ENCODE assay signal across 8 cellular contexts in genomic region chr19:54189668-54190502, GRCh38. TPM values are rescaled to one million over a fixed set of nuclear protein-coding genes. Genes with fewer than 3 reads are reported as not detected.
DNase-seq lines count a peak whose midpoint lies in the region; ATAC-seq and TF ChIP-seq lines count a peak whose summit lies in the region.

No MANE protein-coding gene starts in this region.

- H3K9me3 ChIP-seq in left lung: no peaks in the 10 kb centered on the region

- DNase-seq in CD1c-positive myeloid dendritic cell (ENCODE audit: extremely low spot score) (peak; percentile 100), NCI-H774 (lab: John Stamatoyannopoulos, UW) (peak; percentile 100), dermis blood vessel endothelial cell (peak; percentile 100), left lung (peak; percentile 99 to 100)
- peak; percentile 100 for DNase-seq in activated CD4-positive, alpha-beta T cell treated with anti-CD3 and anti-CD28 coated beads, Interleukin-2, amount 50 U/mL, for 48 hours
- DNase-seq in stimulated activated CD4-positive, alpha-beta T cell treated with anti-CD3 and anti-CD28 coated beads, Interleukin-2, amount 100 ng/mL, for 4 hours (ENCODE audit: low read depth): peak; percentile 100

- H3K27me3 ChIP-seq in left lung: no peaks in the 10 kb centered on the region

- peak overlapping the region; percentile 99 for H3K27ac ChIP-seq in left lung

- intact Hi-C loops in left lung (cut with DNase I): no loop called here

- TF ChIP-seq CTCF in left lung (IDR thresholded peaks at IDR 0.05): no peak

- H3K4me1 ChIP-seq in left lung: peaks cover 11 to 38% of the 10 kb centered on the region in 2 donors

- H3K36me3 ChIP-seq in left lung: peaks cover 0 to 44% of the 10 kb centered on the region in 2 donors

- peak; percentile 42 for ATAC-seq in GM19438 (IDR thresholded peaks at IDR 0.05; ENCODE audit: low read depth, unreplicated experiment)
- ATAC-seq in HG03571 (IDR thresholded peaks at IDR 0.05; ENCODE audit: unreplicated experiment): peak; percentile 46
- ATAC-seq in left lung: peak; percentile 75

- H3K4me3 ChIP-seq in left lung: peak overlapping the region; percentile 68 to 95

RNA-seq across cellular contexts. Expression of gene MBOAT7, which starts 0.5 kb away (rescaled TPM):
- total RNA-seq in dermis blood vessel endothelial cell: 33.5 and 50.1 TPM in 2 replicates
- total RNA-seq in left lung: 100 to 1,000 TPM in 1 of 2 donors, 10 to 100 TPM in 1; 98.5 to 102 TPM

RNA-seq across cellular contexts. Expression of gene TSEN34, which starts 1.2 kb away (rescaled TPM):
- total RNA-seq in dermis blood vessel endothelial cell (71.8 and 78.3 TPM in 2 replicates), left lung (10 to 100 TPM; 32.2 to 34.4 TPM)

RNA-seq across cellular contexts. Expression of gene RPS9, which starts 10.8 kb away (rescaled TPM):
- total RNA-seq in dermis blood vessel endothelial cell (1,481 and 2,291 TPM in 2 replicates), left lung (1,000 to 10,000 TPM; 1,023 to 1,099 TPM)

RNA-seq across cellular contexts. Expression of gene TMC4, which starts 16.9 kb away (rescaled TPM):
- total RNA-seq in dermis blood vessel endothelial cell (0.14 and 0.68 TPM in 2 replicates), left lung (10 to 100 TPM; 45.3 to 74.0 TPM)

RNA-seq across cellular contexts. Expression of gene LENG1, which starts 30.4 kb away (rescaled TPM):
- total RNA-seq in dermis blood vessel endothelial cell: 6.8 and 7.8 TPM in 2 replicates
- 1 to 10 TPM; 5.4 to 6.5 TPM for total RNA-seq in left lung

Comparison
In these comparisons a context has a peak if more than half of its experiments do, and no peak if none do; other contexts are left out.
1. Peak in every context shown above with its lines: DNase-seq, ATAC-seq, H3K4me3 ChIP-seq and H3K27ac ChIP-seq.